ENCODE assay signal across 8 cellular contexts in genomic region chr7:6272481-6273323, GRCh38. TPM values are rescaled to one million over a fixed set of nuclear protein-coding genes. Genes with fewer than 3 reads are reported as not detected.
DNase-seq lines count a peak whose midpoint lies in the region; ATAC-seq and TF ChIP-seq lines count a peak whose summit lies in the region.

Gene CYTH3, minus strand, starts transcription at chr7:6272624. Its CDS starts 117 bp downstream, at chr7:6272507.

- peak; percentile 83 for ATAC-seq in GM19351 (IDR thresholded peaks at IDR 0.05; ENCODE audit: unreplicated experiment)
- ATAC-seq in HG03460 (IDR thresholded peaks at IDR 0.05; ENCODE audit: unreplicated experiment) = peak; percentile 71

- intact Hi-C loops in CD4-positive, alpha-beta memory T cell (cut with micrococcal nuclease) = loop anchor here (5.0 kb wide), 1 partner anchor 110 kb away; no protein-coding TSS in a partner anchor

- peaks cover 0 to 2% of the 10 kb centered on the region in 2 donors for H3K36me3 Mint-ChIP-seq in CD4-positive, alpha-beta memory T cell

- H3K4me1 ChIP-seq in CD4-positive, alpha-beta memory T cell (ENCODE audit: insufficient read depth, low read length) = peaks cover 28% of the 10 kb centered on the region
- H3K4me1 ChIP-seq in OCI-LY3 (ENCODE audit: low read length) = peaks cover 9% of the 10 kb centered on the region
- peaks cover 20 to 29% of the 10 kb centered on the region in 2 donors for H3K4me1 ChIP-seq in mucosa of rectum (ENCODE audit: control insufficient read depth in 2 of 2, insufficient read depth in 2 of 2, low read length in 2 of 2)

- H3K27ac Mint-ChIP-seq in CD4-positive, alpha-beta memory T cell = peak within 1 kb of the TSS; percentile 71 to 94 (median 81)

- no peaks in the 10 kb centered on the region for H3K36me3 ChIP-seq in CD4-positive, alpha-beta memory T cell (ENCODE audit: insufficient read depth, low read length)
- H3K36me3 ChIP-seq in OCI-LY3 (replicated peaks; ENCODE audit: low read depth, low read length) (no peaks in the 10 kb centered on the region), mucosa of rectum (ENCODE audit: control insufficient read depth in 2 of 2, insufficient read depth in 2 of 2, low read length in 2 of 2) (no peaks in the 10 kb centered on the region)

- peaks cover 7% of the 10 kb centered on the region for H3K27me3 ChIP-seq in CD4-positive, alpha-beta memory T cell (ENCODE audit: insufficient read depth, low read length)
- H3K27me3 ChIP-seq in OCI-LY3 (ENCODE audit: low read depth, low read length) (peaks cover 17% of the 10 kb centered on the region), mucosa of rectum (ENCODE audit: control insufficient read depth in 2 of 2, insufficient read depth in 2 of 2, low read length in 2 of 2) (no peaks in the 10 kb centered on the region)

- peaks cover 15 to 37% (median 25%) of the 10 kb centered on the region in 4 donors for H3K4me1 Mint-ChIP-seq in CD4-positive, alpha-beta memory T cell

- H3K9ac ChIP-seq in OCI-LY3 (ENCODE audit: low read length) (peak within 1 kb of the TSS; percentile 43), mucosa of rectum (ENCODE audit: low read depth in 1 of 2, low read length in 2 of 2) (peak within 1 kb of the TSS; percentile 65 to 74)

- H3K4me2 ChIP-seq in OCI-LY3 (ENCODE audit: low read length) = peak within 1 kb of the TSS; percentile 98

- H3K4me3 ChIP-seq in CD4-positive, alpha-beta memory T cell (ENCODE audit: low read length in 2 of 2) = peak within 1 kb of the TSS; percentile 52 to 60
- H3K4me3 ChIP-seq in OCI-LY3 (ENCODE audit: low read length) (peak within 1 kb of the TSS; percentile 97), mucosa of rectum (ENCODE audit: low read length in 2 of 2) (peak within 1 kb of the TSS; percentile 77 to 87)

- H3K9me3 Mint-ChIP-seq in CD4-positive, alpha-beta memory T cell = no peaks in the 10 kb centered on the region

- POLR2A ChIA-PET in CD4-positive, alpha-beta memory T cell (lab: Charles Lee; ENCODE audit: partially characterized antibody) = interaction anchor here (0.6 to 1.6 kb wide), 2 partner anchors 10 to 11 kb away, joined by 4 to 5 read pairs; no protein-coding TSS in a partner anchor

- peak; percentile 59 to 85 (median 77) for DNase-seq in CD4-positive, alpha-beta memory T cell
- peak; percentile 89 for DNase-seq in activated T-cell treated with anti-CD3 and anti-CD28 coated beads, Interleukin-2, amount 50 U/mL, for 1 hour
- peak; percentile 87 to 94 for DNase-seq in erythroblast (lab: John Stamatoyannopoulos, UW)
- peak; percentile 65 for DNase-seq in stimulated activated CD8-positive, alpha-beta memory T cell treated with anti-CD3 and anti-CD28 coated beads, Interleukin-4, amount 100 ng/mL, for 24 hours (ENCODE audit: low read depth)

- no peaks in the 10 kb centered on the region for H4K20me1 ChIP-seq in OCI-LY3 (ENCODE audit: insufficient read depth, low read length)

- H3K79me2 ChIP-seq in OCI-LY3 (ENCODE audit: low read length) = no peaks in the 10 kb centered on the region

- no peaks in the 10 kb centered on the region for H3K9me3 ChIP-seq in CD4-positive, alpha-beta memory T cell (ENCODE audit: control insufficient read depth in 1 of 2, low read length in 2 of 2)
- H3K9me3 ChIP-seq in OCI-LY3 (ENCODE audit: insufficient read depth, low read length) (no peaks in the 10 kb centered on the region), mucosa of rectum (ENCODE audit: control insufficient read depth in 2 of 2, low read length in 2 of 2) (no peaks in the 10 kb centered on the region)

- H3K4me3 Mint-ChIP-seq in CD4-positive, alpha-beta memory T cell = peak within 1 kb of the TSS; percentile 89 to 94 (median 93)

- CTCF ChIA-PET in CD4-positive, alpha-beta memory T cell (lab: Charles Lee; ENCODE audit: partially characterized antibody) = interaction anchor here (1.3 kb wide), 1 partner anchor 12 kb away, joined by 3 read pairs; no protein-coding TSS in a partner anchor

- peaks cover 6 to 8% of the 10 kb centered on the region in 2 donors for H3K27me3 Mint-ChIP-seq in CD4-positive, alpha-beta memory T cell

- peak within 1 kb of the TSS; percentile 34 for H3K27ac ChIP-seq in CD4-positive, alpha-beta memory T cell (ENCODE audit: low read depth, low read length)
- H3K27ac ChIP-seq in OCI-LY3 (ENCODE audit: low read length) = no peak within 1 kb of the TSS
- H3K27ac ChIP-seq in mucosa of rectum (ENCODE audit: low read depth in 2 of 2, low read length in 2 of 2) = peak within 1 kb of the TSS in 1 of 2 donors; percentile 43

- peak; percentile 60 for TF ChIP-seq POLR2A in erythroblast (IDR thresholded peaks at IDR 0.05; ENCODE audit: low read length)

- H2AFZ ChIP-seq in OCI-LY3 (ENCODE audit: low read depth, low read length) = peak within 1 kb of the TSS; percentile 94

- TF ChIP-seq CTCF in OCI-LY3 (IDR thresholded peaks at IDR 0.05; ENCODE audit: low read depth, low read length) = no peak

RNA-seq across cellular contexts. Expression of gene CYTH3, which starts in this region (rescaled TPM):
- total RNA-seq in CD4-positive, alpha-beta memory T cell = 1 to 10 TPM; 6.6 to 7.8 TPM
- polyA plus RNA-seq in CD4-positive, alpha-beta memory T cell = 1 to 10 TPM; 4.0 to 9.1 TPM
